ENCODE assay signal across 2 cellular contexts in the genomic region with DNA sequence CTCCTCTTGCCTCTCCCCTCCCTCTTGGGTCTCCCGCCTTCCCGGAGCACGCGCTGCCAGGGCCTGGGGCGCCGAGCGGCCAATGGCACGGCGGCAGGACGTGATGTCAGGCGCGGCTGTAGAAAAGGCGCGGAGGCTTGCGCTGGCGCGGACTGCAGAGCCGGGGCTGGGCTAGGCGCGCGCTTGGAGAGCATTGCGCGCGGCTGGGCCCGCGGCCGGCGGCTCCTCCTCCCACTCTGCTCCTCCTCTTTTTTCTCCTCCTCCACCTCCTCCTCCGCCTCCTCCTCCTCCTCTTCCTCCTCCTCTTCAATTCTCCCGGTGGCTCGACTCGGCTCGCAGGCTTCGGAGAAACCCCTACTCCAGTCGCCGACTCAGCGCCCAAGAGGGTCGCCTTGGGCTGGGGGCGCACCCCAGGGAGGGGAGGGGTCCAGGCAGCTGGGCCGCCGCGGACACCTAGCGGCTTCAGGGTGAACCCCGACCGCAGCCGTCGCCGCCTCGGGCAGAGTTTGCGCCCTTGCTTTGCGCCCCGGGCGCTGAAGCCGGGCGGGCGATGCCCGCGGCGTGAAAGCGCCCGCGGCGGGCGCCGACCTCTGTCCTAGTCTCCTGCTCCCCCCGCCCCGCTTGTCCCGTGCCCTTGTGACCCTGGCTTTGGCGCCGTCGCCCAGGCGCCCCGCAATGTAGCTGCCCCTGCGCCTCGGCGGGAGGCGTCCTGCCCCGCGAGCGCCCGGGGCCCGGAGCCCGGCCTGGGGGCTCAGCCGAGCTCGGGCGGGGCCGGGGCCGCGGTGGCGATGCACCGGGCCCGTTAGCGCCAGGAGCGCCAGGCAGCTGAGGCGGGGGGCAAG.
TF ChIP-seq lines count a peak whose summit lies in the region.

A gene with protein sequence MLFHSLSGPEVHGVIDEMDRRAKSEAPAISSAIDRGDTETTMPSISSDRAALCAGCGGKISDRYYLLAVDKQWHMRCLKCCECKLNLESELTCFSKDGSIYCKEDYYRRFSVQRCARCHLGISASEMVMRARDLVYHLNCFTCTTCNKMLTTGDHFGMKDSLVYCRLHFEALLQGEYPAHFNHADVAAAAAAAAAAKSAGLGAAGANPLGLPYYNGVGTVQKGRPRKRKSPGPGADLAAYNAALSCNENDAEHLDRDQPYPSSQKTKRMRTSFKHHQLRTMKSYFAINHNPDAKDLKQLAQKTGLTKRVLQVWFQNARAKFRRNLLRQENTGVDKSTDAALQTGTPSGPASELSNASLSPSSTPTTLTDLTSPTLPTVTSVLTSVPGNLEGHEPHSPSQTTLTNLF (plus strand): TSS at position 309 of the 842 bp plus-strand sequence. CDS start 581 bp downstream, outside the sequence.

TF ChIP-seq in HEK293, 187 proteins besides CTCF, POLR2A, EP300 and RAD21 (continues in another document):
- TF ChIP-seq, protein P1, sequence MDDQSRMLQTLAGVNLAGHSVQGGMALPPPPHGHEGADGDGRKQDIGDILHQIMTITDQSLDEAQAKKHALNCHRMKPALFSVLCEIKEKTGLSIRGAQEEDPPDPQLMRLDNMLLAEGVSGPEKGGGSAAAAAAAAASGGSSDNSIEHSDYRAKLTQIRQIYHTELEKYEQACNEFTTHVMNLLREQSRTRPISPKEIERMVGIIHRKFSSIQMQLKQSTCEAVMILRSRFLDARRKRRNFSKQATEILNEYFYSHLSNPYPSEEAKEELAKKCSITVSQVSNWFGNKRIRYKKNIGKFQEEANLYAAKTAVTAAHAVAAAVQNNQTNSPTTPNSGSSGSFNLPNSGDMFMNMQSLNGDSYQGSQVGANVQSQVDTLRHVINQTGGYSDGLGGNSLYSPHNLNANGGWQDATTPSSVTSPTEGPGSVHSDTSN (CRISPR knock-in tag; IDR thresholded peaks at IDR 0.05) = peak; percentile 90
- TF ChIP-seq ZNF366 (tag by site-specific recombination; conservative IDR thresholded peaks at IDR 0.05) (peak; percentile 51; the same call in 1 of the 2 replicates), ZNF830 (tag by site-specific recombination; IDR thresholded peaks at IDR 0.05; ENCODE audit: low read depth) (no peak), ZBTB8A (tag by site-specific recombination; IDR thresholded peaks at IDR 0.05) (0 out of 2 replicates have a peak, but pooled peaks have one; percentile 24), HOXD13 (CRISPR knock-in tag; IDR thresholded peaks at IDR 0.05; ENCODE audit: borderline replicate concordance) (no peak), ZNF416 (tag by site-specific recombination; IDR thresholded peaks at IDR 0.05) (no peak), KLF8 (tag by site-specific recombination; IDR thresholded peaks at IDR 0.05) (peak; percentile 31; the same call in 1 of the 2 replicates), SP3 (tag by site-specific recombination; IDR thresholded peaks at IDR 0.05) (peak; percentile 77), ZNF423 (tag by site-specific recombination; IDR thresholded peaks at IDR 0.05) (no peak), SP7 (tag by site-specific recombination; IDR thresholded peaks at IDR 0.05) (peak; percentile 28; the same call in 1 of the 2 replicates), KLF10 (tag by site-specific recombination; IDR thresholded peaks at IDR 0.05) (0 out of 2 replicates have a peak, but pooled peaks have one; percentile 28), ZNF292 (tag by site-specific recombination; IDR thresholded peaks at IDR 0.05; ENCODE audit: borderline replicate concordance, low read depth) (no peak), HOXC10 (CRISPR knock-in tag; IDR thresholded peaks at IDR 0.05) (0 out of 2 replicates have a peak, but pooled peaks have one; percentile 88), ZFP69B (tag by site-specific recombination; IDR thresholded peaks at IDR 0.05) (peak; percentile 54; the same call in 1 of the 2 replicates), ZNF114 (tag by site-specific recombination; IDR thresholded peaks at IDR 0.05) (no peak), FEZF1 (tag by site-specific recombination; IDR thresholded peaks at IDR 0.05) (0 out of 2 replicates have a peak, but pooled peaks have one; percentile 9)
- TF ChIP-seq, protein P2, sequence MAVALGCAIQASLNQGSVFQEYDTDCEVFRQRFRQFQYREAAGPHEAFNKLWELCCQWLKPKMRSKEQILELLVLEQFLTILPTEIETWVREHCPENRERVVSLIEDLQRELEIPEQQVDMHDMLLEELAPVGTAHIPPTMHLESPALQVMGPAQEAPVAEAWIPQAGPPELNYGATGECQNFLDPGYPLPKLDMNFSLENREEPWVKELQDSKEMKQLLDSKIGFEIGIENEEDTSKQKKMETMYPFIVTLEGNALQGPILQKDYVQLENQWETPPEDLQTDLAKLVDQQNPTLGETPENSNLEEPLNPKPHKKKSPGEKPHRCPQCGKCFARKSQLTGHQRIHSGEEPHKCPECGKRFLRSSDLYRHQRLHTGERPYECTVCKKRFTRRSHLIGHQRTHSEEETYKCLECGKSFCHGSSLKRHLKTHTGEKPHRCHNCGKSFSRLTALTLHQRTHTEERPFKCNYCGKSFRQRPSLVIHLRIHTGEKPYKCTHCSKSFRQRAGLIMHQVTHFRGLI (tag by site-specific recombination; IDR thresholded peaks at IDR 0.05) = 0 out of 2 replicates have a peak, but pooled peaks have one; percentile 26
- TF ChIP-seq, protein P3, sequence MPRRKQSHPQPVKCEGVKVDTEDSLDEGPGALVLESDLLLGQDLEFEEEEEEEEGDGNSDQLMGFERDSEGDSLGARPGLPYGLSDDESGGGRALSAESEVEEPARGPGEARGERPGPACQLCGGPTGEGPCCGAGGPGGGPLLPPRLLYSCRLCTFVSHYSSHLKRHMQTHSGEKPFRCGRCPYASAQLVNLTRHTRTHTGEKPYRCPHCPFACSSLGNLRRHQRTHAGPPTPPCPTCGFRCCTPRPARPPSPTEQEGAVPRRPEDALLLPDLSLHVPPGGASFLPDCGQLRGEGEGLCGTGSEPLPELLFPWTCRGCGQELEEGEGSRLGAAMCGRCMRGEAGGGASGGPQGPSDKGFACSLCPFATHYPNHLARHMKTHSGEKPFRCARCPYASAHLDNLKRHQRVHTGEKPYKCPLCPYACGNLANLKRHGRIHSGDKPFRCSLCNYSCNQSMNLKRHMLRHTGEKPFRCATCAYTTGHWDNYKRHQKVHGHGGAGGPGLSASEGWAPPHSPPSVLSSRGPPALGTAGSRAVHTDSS (tag by site-specific recombination; IDR thresholded peaks at IDR 0.05) = peak; percentile 89
- TF ChIP-seq, protein P4, sequence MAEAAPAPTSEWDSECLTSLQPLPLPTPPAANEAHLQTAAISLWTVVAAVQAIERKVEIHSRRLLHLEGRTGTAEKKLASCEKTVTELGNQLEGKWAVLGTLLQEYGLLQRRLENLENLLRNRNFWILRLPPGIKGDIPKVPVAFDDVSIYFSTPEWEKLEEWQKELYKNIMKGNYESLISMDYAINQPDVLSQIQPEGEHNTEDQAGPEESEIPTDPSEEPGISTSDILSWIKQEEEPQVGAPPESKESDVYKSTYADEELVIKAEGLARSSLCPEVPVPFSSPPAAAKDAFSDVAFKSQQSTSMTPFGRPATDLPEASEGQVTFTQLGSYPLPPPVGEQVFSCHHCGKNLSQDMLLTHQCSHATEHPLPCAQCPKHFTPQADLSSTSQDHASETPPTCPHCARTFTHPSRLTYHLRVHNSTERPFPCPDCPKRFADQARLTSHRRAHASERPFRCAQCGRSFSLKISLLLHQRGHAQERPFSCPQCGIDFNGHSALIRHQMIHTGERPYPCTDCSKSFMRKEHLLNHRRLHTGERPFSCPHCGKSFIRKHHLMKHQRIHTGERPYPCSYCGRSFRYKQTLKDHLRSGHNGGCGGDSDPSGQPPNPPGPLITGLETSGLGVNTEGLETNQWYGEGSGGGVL (tag by site-specific recombination; IDR thresholded peaks at IDR 0.05) = peak; percentile 59
- TF ChIP-seq, protein P5, sequence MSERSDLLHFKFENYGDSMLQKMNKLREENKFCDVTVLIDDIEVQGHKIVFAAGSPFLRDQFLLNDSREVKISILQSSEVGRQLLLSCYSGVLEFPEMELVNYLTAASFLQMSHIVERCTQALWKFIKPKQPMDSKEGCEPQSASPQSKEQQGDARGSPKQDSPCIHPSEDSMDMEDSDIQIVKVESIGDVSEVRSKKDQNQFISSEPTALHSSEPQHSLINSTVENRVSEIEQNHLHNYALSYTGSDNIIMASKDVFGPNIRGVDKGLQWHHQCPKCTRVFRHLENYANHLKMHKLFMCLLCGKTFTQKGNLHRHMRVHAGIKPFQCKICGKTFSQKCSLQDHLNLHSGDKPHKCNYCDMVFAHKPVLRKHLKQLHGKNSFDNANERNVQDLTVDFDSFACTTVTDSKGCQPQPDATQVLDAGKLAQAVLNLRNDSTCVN (tag by site-specific recombination; optimal IDR thresholded peaks at IDR 0.05) = peak; percentile 87

TF ChIP-seq in GM12878, 131 proteins besides CTCF, POLR2A, EP300 and RAD21 (continues in another document):
- TF ChIP-seq RCOR1 (conservative IDR thresholded peaks at IDR 0.05; ENCODE audit: low read depth, low read length) (no peak), CREB1 (IDR thresholded peaks at IDR 0.05; ENCODE audit: low read depth) (peak; percentile 43; the same call in 1 of the 2 replicates), HDAC6 (IDR thresholded peaks at IDR 0.05; ENCODE audit: unreplicated experiment) (no peak), SIX5 (IDR thresholded peaks at IDR 0.05; ENCODE audit: low read depth, low read length, severe bottlenecking) (no peak), HDGF (IDR thresholded peaks at IDR 0.05) (0 out of 2 replicates have a peak, but pooled peaks have one; percentile 19), IKZF1 (conservative IDR thresholded peaks at IDR 0.05) (peak; percentile 16; the same call in 1 of the 2 replicates), GATAD2B (conservative IDR thresholded peaks at IDR 0.05; ENCODE audit: low read depth) (peak; percentile 13; the same call in 1 of the 2 replicates), ZBED1 (IDR thresholded peaks at IDR 0.05; ENCODE audit: borderline replicate concordance) (no peak), NFYA (IDR thresholded peaks at IDR 0.05; ENCODE audit: borderline replicate concordance, low read depth, low read length) (no peak), PML (IDR thresholded peaks at IDR 0.05; ENCODE audit: low read length) (no peak), NFXL1 (IDR thresholded peaks at IDR 0.05; ENCODE audit: borderline replicate concordance) (peak; percentile 96), NR2F1 (conservative IDR thresholded peaks at IDR 0.05) (peak; percentile 65), LARP7 (IDR thresholded peaks at IDR 0.05) (peak; percentile 53; the same call in 1 of the 2 replicates), TBL1XR1 (IDR thresholded peaks at IDR 0.05; ENCODE audit: low read depth, low read length) (no peak), ZNF384 (IDR thresholded peaks at IDR 0.05; ENCODE audit: borderline replicate concordance, low read depth, low read length) (no peak)
- TF ChIP-seq, protein P6, sequence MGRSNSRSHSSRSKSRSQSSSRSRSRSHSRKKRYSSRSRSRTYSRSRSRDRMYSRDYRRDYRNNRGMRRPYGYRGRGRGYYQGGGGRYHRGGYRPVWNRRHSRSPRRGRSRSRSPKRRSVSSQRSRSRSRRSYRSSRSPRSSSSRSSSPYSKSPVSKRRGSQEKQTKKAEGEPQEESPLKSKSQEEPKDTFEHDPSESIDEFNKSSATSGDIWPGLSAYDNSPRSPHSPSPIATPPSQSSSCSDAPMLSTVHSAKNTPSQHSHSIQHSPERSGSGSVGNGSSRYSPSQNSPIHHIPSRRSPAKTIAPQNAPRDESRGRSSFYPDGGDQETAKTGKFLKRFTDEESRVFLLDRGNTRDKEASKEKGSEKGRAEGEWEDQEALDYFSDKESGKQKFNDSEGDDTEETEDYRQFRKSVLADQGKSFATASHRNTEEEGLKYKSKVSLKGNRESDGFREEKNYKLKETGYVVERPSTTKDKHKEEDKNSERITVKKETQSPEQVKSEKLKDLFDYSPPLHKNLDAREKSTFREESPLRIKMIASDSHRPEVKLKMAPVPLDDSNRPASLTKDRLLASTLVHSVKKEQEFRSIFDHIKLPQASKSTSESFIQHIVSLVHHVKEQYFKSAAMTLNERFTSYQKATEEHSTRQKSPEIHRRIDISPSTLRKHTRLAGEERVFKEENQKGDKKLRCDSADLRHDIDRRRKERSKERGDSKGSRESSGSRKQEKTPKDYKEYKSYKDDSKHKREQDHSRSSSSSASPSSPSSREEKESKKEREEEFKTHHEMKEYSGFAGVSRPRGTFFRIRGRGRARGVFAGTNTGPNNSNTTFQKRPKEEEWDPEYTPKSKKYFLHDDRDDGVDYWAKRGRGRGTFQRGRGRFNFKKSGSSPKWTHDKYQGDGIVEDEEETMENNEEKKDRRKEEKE (IDR thresholded peaks at IDR 0.05) = no peak
- TF ChIP-seq, protein P7, sequence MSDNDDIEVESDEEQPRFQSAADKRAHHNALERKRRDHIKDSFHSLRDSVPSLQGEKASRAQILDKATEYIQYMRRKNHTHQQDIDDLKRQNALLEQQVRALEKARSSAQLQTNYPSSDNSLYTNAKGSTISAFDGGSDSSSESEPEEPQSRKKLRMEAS (IDR thresholded peaks at IDR 0.05; ENCODE audit: low read depth, low read length) = 0 out of 2 replicates have a peak, but pooled peaks have one; percentile 45
- TF ChIP-seq, protein P8, sequence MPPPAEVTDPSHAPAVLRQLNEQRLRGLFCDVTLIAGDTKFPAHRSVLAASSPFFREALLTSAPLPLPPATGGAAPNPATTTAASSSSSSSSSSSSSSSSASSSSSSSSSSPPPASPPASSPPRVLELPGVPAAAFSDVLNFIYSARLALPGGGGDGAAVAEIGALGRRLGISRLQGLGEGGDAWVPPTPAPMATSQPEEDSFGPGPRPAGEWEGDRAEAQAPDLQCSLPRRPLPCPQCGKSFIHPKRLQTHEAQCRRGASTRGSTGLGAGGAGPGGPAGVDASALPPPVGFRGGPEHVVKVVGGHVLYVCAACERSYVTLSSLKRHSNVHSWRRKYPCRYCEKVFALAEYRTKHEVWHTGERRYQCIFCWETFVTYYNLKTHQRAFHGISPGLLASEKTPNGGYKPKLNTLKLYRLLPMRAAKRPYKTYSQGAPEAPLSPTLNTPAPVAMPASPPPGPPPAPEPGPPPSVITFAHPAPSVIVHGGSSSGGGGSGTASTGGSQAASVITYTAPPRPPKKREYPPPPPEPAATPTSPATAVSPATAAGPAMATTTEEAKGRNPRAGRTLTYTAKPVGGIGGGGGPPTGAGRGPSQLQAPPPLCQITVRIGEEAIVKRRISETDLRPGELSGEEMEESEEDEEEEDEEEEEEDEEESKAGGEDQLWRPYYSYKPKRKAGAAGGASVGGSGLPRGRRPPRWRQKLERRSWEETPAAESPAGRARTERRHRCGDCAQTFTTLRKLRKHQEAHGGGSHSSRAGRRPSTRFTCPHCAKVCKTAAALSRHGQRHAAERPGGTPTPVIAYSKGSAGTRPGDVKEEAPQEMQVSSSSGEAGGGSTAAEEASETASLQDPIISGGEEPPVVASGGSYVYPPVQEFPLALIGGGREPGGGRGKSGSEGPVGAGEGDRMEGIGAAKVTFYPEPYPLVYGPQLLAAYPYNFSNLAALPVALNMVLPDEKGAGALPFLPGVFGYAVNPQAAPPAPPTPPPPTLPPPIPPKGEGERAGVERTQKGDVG (CRISPR knock-in tag; IDR thresholded peaks at IDR 0.05) = no peak
- TF ChIP-seq, protein P9, sequence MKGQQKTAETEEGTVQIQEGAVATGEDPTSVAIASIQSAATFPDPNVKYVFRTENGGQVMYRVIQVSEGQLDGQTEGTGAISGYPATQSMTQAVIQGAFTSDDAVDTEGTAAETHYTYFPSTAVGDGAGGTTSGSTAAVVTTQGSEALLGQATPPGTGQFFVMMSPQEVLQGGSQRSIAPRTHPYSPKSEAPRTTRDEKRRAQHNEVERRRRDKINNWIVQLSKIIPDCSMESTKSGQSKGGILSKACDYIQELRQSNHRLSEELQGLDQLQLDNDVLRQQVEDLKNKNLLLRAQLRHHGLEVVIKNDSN (IDR thresholded peaks at IDR 0.05; ENCODE audit: borderline replicate concordance, extremely low read length, insufficient read depth, low read depth, low read length) = no peak
- TF ChIP-seq, protein P10, sequence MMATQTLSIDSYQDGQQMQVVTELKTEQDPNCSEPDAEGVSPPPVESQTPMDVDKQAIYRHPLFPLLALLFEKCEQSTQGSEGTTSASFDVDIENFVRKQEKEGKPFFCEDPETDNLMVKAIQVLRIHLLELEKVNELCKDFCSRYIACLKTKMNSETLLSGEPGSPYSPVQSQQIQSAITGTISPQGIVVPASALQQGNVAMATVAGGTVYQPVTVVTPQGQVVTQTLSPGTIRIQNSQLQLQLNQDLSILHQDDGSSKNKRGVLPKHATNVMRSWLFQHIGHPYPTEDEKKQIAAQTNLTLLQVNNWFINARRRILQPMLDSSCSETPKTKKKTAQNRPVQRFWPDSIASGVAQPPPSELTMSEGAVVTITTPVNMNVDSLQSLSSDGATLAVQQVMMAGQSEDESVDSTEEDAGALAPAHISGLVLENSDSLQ (IDR thresholded peaks at IDR 0.05) = peak; percentile 37; the same call in 1 of the 2 replicates
